Comparison of ENCODE assay signal across 1 cellular context in genomic region chr3:48991851-48992545, GRCh38.
TF ChIP-seq lines count a peak whose summit lies in the region.

No MANE protein-coding gene starts in this region.

TF ChIP-seq in GM12878, 131 proteins besides CTCF, POLR2A, EP300 and RAD21:
- TF ChIP-seq RBBP5 (conservative IDR thresholded peaks at IDR 0.05) (no peak), CUX1 (IDR thresholded peaks at IDR 0.05; ENCODE audit: insufficient replicate concordance, low read depth, low read length) (no peak), RCOR1 (conservative IDR thresholded peaks at IDR 0.05; ENCODE audit: low read depth, low read length) (no peak), LARP7 (IDR thresholded peaks at IDR 0.05) (no peak), POU2F2 (IDR thresholded peaks at IDR 0.05; ENCODE audit: borderline replicate concordance, low read depth, low read length) (no peak), SIX5 (IDR thresholded peaks at IDR 0.05; ENCODE audit: low read depth, low read length, severe bottlenecking) (no peak), NBN (IDR thresholded peaks at IDR 0.05) (no peak), NRF1 (conservative IDR thresholded peaks at IDR 0.05; ENCODE audit: low read depth, low read length) (no peak)
- TF ChIP-seq, protein P1, sequence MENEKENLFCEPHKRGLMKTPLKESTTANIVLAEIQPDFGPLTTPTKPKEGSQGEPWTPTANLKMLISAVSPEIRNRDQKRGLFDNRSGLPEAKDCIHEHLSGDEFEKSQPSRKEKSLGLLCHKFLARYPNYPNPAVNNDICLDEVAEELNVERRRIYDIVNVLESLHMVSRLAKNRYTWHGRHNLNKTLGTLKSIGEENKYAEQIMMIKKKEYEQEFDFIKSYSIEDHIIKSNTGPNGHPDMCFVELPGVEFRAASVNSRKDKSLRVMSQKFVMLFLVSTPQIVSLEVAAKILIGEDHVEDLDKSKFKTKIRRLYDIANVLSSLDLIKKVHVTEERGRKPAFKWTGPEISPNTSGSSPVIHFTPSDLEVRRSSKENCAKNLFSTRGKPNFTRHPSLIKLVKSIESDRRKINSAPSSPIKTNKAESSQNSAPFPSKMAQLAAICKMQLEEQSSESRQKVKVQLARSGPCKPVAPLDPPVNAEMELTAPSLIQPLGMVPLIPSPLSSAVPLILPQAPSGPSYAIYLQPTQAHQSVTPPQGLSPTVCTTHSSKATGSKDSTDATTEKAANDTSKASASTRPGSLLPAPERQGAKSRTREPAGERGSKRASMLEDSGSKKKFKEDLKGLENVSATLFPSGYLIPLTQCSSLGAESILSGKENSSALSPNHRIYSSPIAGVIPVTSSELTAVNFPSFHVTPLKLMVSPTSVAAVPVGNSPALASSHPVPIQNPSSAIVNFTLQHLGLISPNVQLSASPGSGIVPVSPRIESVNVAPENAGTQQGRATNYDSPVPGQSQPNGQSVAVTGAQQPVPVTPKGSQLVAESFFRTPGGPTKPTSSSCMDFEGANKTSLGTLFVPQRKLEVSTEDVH (IDR thresholded peaks at IDR 0.05; ENCODE audit: low read depth, partially characterized antibody), result no peak
TF ChIP-seq in GM12878: peak in this region for 0.
